Comparison of ENCODE assay signal across 19 cellular contexts in genomic region chrX:51902651-51903050, GRCh38. TPM values are rescaled to one million over a fixed set of nuclear protein-coding genes. Genes with fewer than 3 reads are reported as not detected.
DNase-seq lines count a peak whose midpoint lies in the region; ATAC-seq, FAIRE-seq and TF ChIP-seq lines count a peak whose summit lies in the region.
"Had no signal": no experiment of that assay in that cellular context is flagged by ENCODE, and none has a peak within 500 bp of the region (broad histone marks: within the 10 kb centered on the region; RNA-seq: fewer than 3 reads in every experiment).

No MANE protein-coding gene starts in this region.

- CTCF ChIA-PET in GM12878 (lab: Yijun Ruan, JAX) = no interaction called here

- intact Hi-C loops in GM12878 (cut with micrococcal nuclease; ENCODE audit: unreplicated experiment) = no loop called here

- no peak for FAIRE-seq in GM12878 (lab: Jason Lieb, UNC)
- FAIRE-seq: H54, K562 had no signal

- no peaks in the 10 kb centered on the region for H3K27me3 Mint-ChIP-seq in T-helper 2 cell treated with Interferon-gamma antibody and Interleukin-4, amounts not matched to agents 5 μg/mL and 100 μg/mL, for 36 hours (ENCODE audit: low read depth)
- H3K27me3 Mint-ChIP-seq in naive thymus-derived CD8-positive, alpha-beta T cell = no peaks in the 10 kb centered on the region

- H2AFZ ChIP-seq in Karpas-422 (ENCODE audit: low read length) (no peak overlapping the region), GM12878 (ENCODE audit: control insufficient read depth, low read depth, low read length) (no peak overlapping the region)

- POLR2A ChIA-PET in GM12878 (lab: Charles Lee) = no interaction called here
- POLR2A ChIA-PET in naive thymus-derived CD8-positive, alpha-beta T cell (lab: Charles Lee) = no interaction called here

- H3K4me2 ChIP-seq in Karpas-422 (ENCODE audit: low read depth, low read length, poor library complexity, severe bottlenecking) (no peak overlapping the region), GM12878 (ENCODE audit: control insufficient read depth, insufficient read depth) (no peak overlapping the region)
- H3K4me2 ChIP-seq: BLaER1 had no signal

- H3K36me3 ChIP-seq in Karpas-422 (ENCODE audit: insufficient read depth, low read length) (peaks cover 2% of the 10 kb centered on the region; the same call in 1 of the 2 replicates), GM12878 (ENCODE audit: control insufficient read depth in 2 of 2, insufficient read depth in 2 of 2, low read length in 1 of 2) (no peaks in the 10 kb centered on the region; a peak in 2 of 4 replicates)

- TF ChIP-seq EP300 in GM12878 (IDR thresholded peaks at IDR 0.05; ENCODE audit: borderline replicate concordance in 1 of 2, control insufficient read depth in 1 of 2, low read depth in 2 of 2, low read length in 2 of 2) = no peak

- H3K27ac ChIP-seq in Karpas-422 (ENCODE audit: low read length) = no peak overlapping the region
- no peak overlapping the region for H3K27ac ChIP-seq in GM12878 (ENCODE audit: control insufficient read depth, insufficient read depth)
- H3K27ac ChIP-seq: BLaER1, RWPE1, SJCRH30 had no signal

- no peaks in the 10 kb centered on the region for H3K9me3 ChIP-seq in Karpas-422 (ENCODE audit: low read length)
- H3K9me3 ChIP-seq in GM12878 (replicated peaks; ENCODE audit: control insufficient read depth, insufficient read depth, low read length) = no peaks in the 10 kb centered on the region
- H3K9me3 ChIP-seq: BLaER1, SJCRH30 had no signal

- no peak for DNase-seq in T-helper 2 cell treated with Interferon-gamma antibody and Interleukin-4, amounts not matched to agents 5 μg/mL and 100 μg/mL, for 36 hours (ENCODE audit: low spot score)
- DNase-seq in T-helper 2 cell (no peak), Karpas-422 (peak; percentile 35), GM12878 (ENCODE audit: low read depth, low spot score) (no peak), glomerular visceral epithelial cell (ENCODE audit: extremely low spot score) (no peak), NCI-H1417 (lab: John Stamatoyannopoulos, UW) (no peak)
- no peak for DNase-seq in naive thymus-derived CD8-positive, alpha-beta T cell
- no peak for DNase-seq in activated CD8-positive, alpha-beta memory T cell treated with anti-CD3 and anti-CD28 coated beads, Interleukin-2, amount 50 U/mL, for 48 hours
- DNase-seq: GF-D8, NCI-H1436 treated with DMSO at 0.1 percent for 48 hours, NCI-H2081, NCI-H510A, NCI-H774, PC-3, SJCRH30 had no signal

- H3K4me3 ChIP-seq in Karpas-422 (ENCODE audit: low read length) (no peak overlapping the region), GM12878 (no peak overlapping the region)
- H3K4me3 ChIP-seq: BLaER1, K562, SJCRH30 had no signal

- SMC1A ChIA-PET in GM12878 (lab: Charles Lee; ENCODE audit: uncharacterized antibody, unreplicated experiment) = no interaction called here

- no peaks in the 10 kb centered on the region for H3K4me1 ChIP-seq in Karpas-422 (ENCODE audit: low read length)
- no peaks in the 10 kb centered on the region for H3K4me1 ChIP-seq in GM12878 (ENCODE audit: control insufficient read depth, insufficient read depth, low read length)
- H3K4me1 ChIP-seq: SJCRH30 had no signal

- H3K36me3 Mint-ChIP-seq in T-helper 2 cell treated with Interferon-gamma antibody and Interleukin-4, amounts not matched to agents 5 μg/mL and 100 μg/mL, for 36 hours (ENCODE audit: low read depth) = peaks cover 19% of the 10 kb centered on the region
- H3K36me3 Mint-ChIP-seq in naive thymus-derived CD8-positive, alpha-beta T cell = peaks cover 3 to 47% (median 8%) of the 10 kb centered on the region in 3 donors

- no peaks in the 10 kb centered on the region for H3K9me2 ChIP-seq in Karpas-422 (replicated peaks; ENCODE audit: insufficient read depth, low read length)

- no peak for ATAC-seq in GM12878
- ATAC-seq in naive thymus-derived CD8-positive, alpha-beta T cell = no peak
- ATAC-seq: K562 had no signal

- peak overlapping the region; percentile 52 for H3K27ac Mint-ChIP-seq in T-helper 2 cell treated with Interferon-gamma antibody and Interleukin-4, amounts not matched to agents 5 μg/mL and 100 μg/mL, for 36 hours
- H3K27ac Mint-ChIP-seq in naive thymus-derived CD8-positive, alpha-beta T cell = peak overlapping the region in 6 of 10 donors; percentile 21 to 66 (median 59)

- TF ChIP-seq POLR2A in GM12878 (IDR thresholded peaks at IDR 0.05; ENCODE audit: low read depth, low read length) = no peak

- no peaks in the 10 kb centered on the region for H4K20me1 ChIP-seq in Karpas-422 (ENCODE audit: insufficient read depth, low read depth, low read length)
- H4K20me1 ChIP-seq in GM12878 (ENCODE audit: control insufficient read depth, insufficient read depth) = no peaks in the 10 kb centered on the region

- TF ChIP-seq RAD21 in GM12878 (IDR thresholded peaks at IDR 0.05; ENCODE audit: insufficient read depth, low read depth, low read length) = no peak

- no peak overlapping the region for H3K4me3 Mint-ChIP-seq in T-helper 2 cell treated with Interferon-gamma antibody and Interleukin-4, amounts not matched to agents 5 μg/mL and 100 μg/mL, for 36 hours
- H3K4me3 Mint-ChIP-seq in naive thymus-derived CD8-positive, alpha-beta T cell = no peak overlapping the region

- TF ChIP-seq CTCF in GM12878 (IDR thresholded peaks at IDR 0.05 in 2 of 3, conservative IDR thresholded peaks at IDR 0.05 in 1 of 3; ENCODE audit: control insufficient read depth in 2 of 3, extremely low read depth in 1 of 3, insufficient read depth in 1 of 3, low read depth in 3 of 3, low read length in 3 of 3) = no peak

- no peak overlapping the region for H3K9ac ChIP-seq in Karpas-422 (ENCODE audit: low read length)
- H3K9ac ChIP-seq in GM12878 (ENCODE audit: control insufficient read depth, insufficient read depth, low read length) = no peak overlapping the region
- H3K9ac ChIP-seq: BLaER1 had no signal

- WGBS in GM12878 (ENCODE audit: insufficient coverage, insufficient replicate concordance, low lambda C conversion rate, missing lambda C conversion rate) = 32% methylated on average over 2 of the region's 2 CpGs

- no peaks in the 10 kb centered on the region for H3K9me3 Mint-ChIP-seq in T-helper 2 cell treated with Interferon-gamma antibody and Interleukin-4, amounts not matched to agents 5 μg/mL and 100 μg/mL, for 36 hours
- no peaks in the 10 kb centered on the region for H3K9me3 Mint-ChIP-seq in naive thymus-derived CD8-positive, alpha-beta T cell

- H3K4me1 Mint-ChIP-seq in T-helper 2 cell treated with Interferon-gamma antibody and Interleukin-4, amounts not matched to agents 5 μg/mL and 100 μg/mL, for 36 hours (ENCODE audit: low read depth) = peaks cover 6% of the 10 kb centered on the region
- H3K4me1 Mint-ChIP-seq in naive thymus-derived CD8-positive, alpha-beta T cell = peaks cover 5 to 18% (median 9%) of the 10 kb centered on the region in 4 donors

- H3K27me3 ChIP-seq in Karpas-422 (ENCODE audit: low read length) = no peaks in the 10 kb centered on the region
- H3K27me3 ChIP-seq in GM12878 (replicated peaks in 1 of 2; ENCODE audit: control insufficient read depth in 2 of 2, insufficient read depth in 2 of 2, low read length in 1 of 2) = no peaks in the 10 kb centered on the region
- H3K27me3 ChIP-seq: SJCRH30 had no signal

- RAD21 ChIA-PET in GM12878 (lab: Charles Lee; ENCODE audit: unreplicated experiment) = no interaction called here

- H3K79me2 ChIP-seq in Karpas-422 (ENCODE audit: low read length) (no peaks in the 10 kb centered on the region), GM12878 (ENCODE audit: control insufficient read depth, insufficient read depth, low read length) (no peaks in the 10 kb centered on the region)

- BruUV-seq in GM12878 (replicated peaks; lab: Mats Ljungman, UMichigan) = no TSS peak

- in situ Hi-C loops in GM12878 (cut with MboI) = no loop called here

RNA-seq across cellular contexts. Expression of gene MAGED1, which starts 9.2 kb away (rescaled TPM):
- total RNA-seq in Karpas-422 (2014; rRNA removed; shearing (Covaris generic); ENCODE audit: low replicate concordance) = 92.5 and 93.5 TPM in 2 replicates
- 53.7 and 55.3 TPM in 2 replicates for total RNA-seq in GM12878 (2013; cell fraction: nucleolus; rRNA removed)
- total RNA-seq in GM12878 (2014; rRNA removed) (88.9 and 91.0 TPM in 2 replicates), GM12878 (2014; rRNA removed; fragmentation: Illumina TruSeq; extraction: Trizol) (59.0 and 69.7 TPM in 2 replicates), GM12878 (2021) (119 and 128 TPM in 2 replicates)
- 97.8 TPM for polyA plus RNA-seq in GM12878 (2011; ENCODE audit: low read depth)
- polyA plus RNA-seq in GM12878 (2011; rRNA removed) (9.4 and 27.0 TPM in 2 replicates), GM12878 (2014; fragmentation: Illumina TruSeq; extraction: Trizol) (126 and 170 TPM in 2 replicates), GM12878 (2014; fragmentation: Nextera tagmentation; extraction: Ambion mirVana) (10 to 100 TPM; 26.3 to 52.7 TPM), GM12878 (2014; rRNA removed) (86.9 and 101 TPM in 2 replicates), GM12878 (2016; fragmentation: Nextera tagmentation; extraction: Ambion mirVana) (100 to 1,000 TPM; 148 to 149 TPM)
- polyA plus RNA-seq in GM12878 (2011; cell fraction: cytosol; rRNA removed) = 28.1 and 36.6 TPM in 2 replicates
- polyA plus RNA-seq in GM12878 (2011; cell fraction: nucleus; rRNA removed) = 31.0 and 43.9 TPM in 2 replicates
- polyA plus RNA-seq in GM12878 (2012) = 115 and 130 TPM in 2 replicates
- polyA minus RNA-seq in GM12878 (2011; rRNA and poly(A)+ RNA removed) = 14.8 and 15.0 TPM in 2 replicates
- polyA minus RNA-seq in GM12878 (2011; cell fraction: cytosol; rRNA and poly(A)+ RNA removed) = 15.5 and 22.5 TPM in 2 replicates
- polyA minus RNA-seq in GM12878 (2011; cell fraction: nucleus; rRNA and poly(A)+ RNA removed) = 4.0 and 7.2 TPM in 2 replicates
- 10 to 100 TPM; 38.6 to 40.5 TPM for total RNA-seq in naive thymus-derived CD8-positive, alpha-beta T cell
- 10 to 100 TPM; 48.7 to 81.9 (median 49.9) TPM for polyA plus RNA-seq in naive thymus-derived CD8-positive, alpha-beta T cell
